Comparison of ENCODE assay signal across 9 cellular contexts in genomic region chr11:45663486-45664375, GRCh38. TPM values are rescaled to one million over a fixed set of nuclear protein-coding genes. Genes with fewer than 3 reads are reported as not detected.
DNase-seq lines count a peak whose midpoint lies in the region; ATAC-seq, FAIRE-seq and TF ChIP-seq lines count a peak whose summit lies in the region.
"Had no signal": no experiment of that assay in that cellular context is flagged by ENCODE, and none has a peak within 500 bp of the region (broad histone marks: within the 10 kb centered on the region; RNA-seq: fewer than 3 reads in every experiment).

No MANE protein-coding gene starts in this region.

- H3K9me3 ChIP-seq in heart right ventricle: no peaks in the 10 kb centered on the region
- H3K9me3 ChIP-seq in mesodermal cell (ENCODE audit: control insufficient read depth, low read length): no peaks in the 10 kb centered on the region
- no peaks in the 10 kb centered on the region for H3K9me3 ChIP-seq in aorta (ENCODE audit: control insufficient read depth, low read length)

- H3K36me3 ChIP-seq in heart right ventricle (no peaks in the 10 kb centered on the region), bronchial epithelial cell (ENCODE audit: control insufficient read depth, insufficient read depth, low read length) (no peaks in the 10 kb centered on the region), mesodermal cell (ENCODE audit: control insufficient read depth, insufficient read depth, low read length) (no peaks in the 10 kb centered on the region), aorta (ENCODE audit: control insufficient read depth in 1 of 2, insufficient read depth in 2 of 2, low read length in 1 of 2) (no peaks in the 10 kb centered on the region)

- no peak for TF ChIP-seq CTCF in heart right ventricle (IDR thresholded peaks at IDR 0.05)
- TF ChIP-seq CTCF in bronchial epithelial cell (IDR thresholded peaks at IDR 0.05; ENCODE audit: insufficient read depth, low read length, severe bottlenecking): no peak

- H3K27ac ChIP-seq in heart right ventricle (peak overlapping the region in 3 of 10 donors; percentile 22 to 82 (median 73)), mesodermal cell (ENCODE audit: low read depth, low read length, severe bottlenecking) (peak overlapping the region; percentile 60), aorta (ENCODE audit: low read depth in 1 of 2, low read length in 2 of 2) (no peak overlapping the region)

- H3K27me3 ChIP-seq in heart right ventricle: peaks cover 0 to 88% (median 17%) of the 10 kb centered on the region in 7 donors
- H3K27me3 ChIP-seq in bronchial epithelial cell (ENCODE audit: control insufficient read depth, insufficient read depth, low read length): peaks cover 39% of the 10 kb centered on the region
- H3K27me3 ChIP-seq in aorta (ENCODE audit: control insufficient read depth in 1 of 2, insufficient read depth in 2 of 2, low read length in 1 of 2): no peaks in the 10 kb centered on the region

- H3K4me3 ChIP-seq in heart right ventricle (peak overlapping the region; percentile 66 to 94 (median 72)), bronchial epithelial cell (ENCODE audit: low read depth, low read length) (peak overlapping the region; percentile 35), mesodermal cell (ENCODE audit: extremely low read depth, insufficient read depth, low read length, poor library complexity, severe bottlenecking) (peak overlapping the region; percentile 58), aorta (ENCODE audit: low read length in 2 of 2) (peak overlapping the region; percentile 88)

- H3K4me1 ChIP-seq in heart right ventricle: peaks cover 8 to 63% (median 49%) of the 10 kb centered on the region in 9 donors
- peaks cover 58% of the 10 kb centered on the region for H3K4me1 ChIP-seq in mesodermal cell (ENCODE audit: control insufficient read depth, insufficient read depth, low read length, poor library complexity, severe bottlenecking)
- H3K4me1 ChIP-seq in aorta (ENCODE audit: control insufficient read depth in 1 of 2, insufficient read depth in 2 of 2, low read length in 2 of 2): no peaks in the 10 kb centered on the region

- peak in 1 of 8 donors; percentile 27 for ATAC-seq in heart right ventricle
- ATAC-seq in left cardiac atrium: no peak
- no peak for ATAC-seq in aorta (ENCODE audit: low FRiP score)
- no peak for ATAC-seq in HG03432 (IDR thresholded peaks at IDR 0.05; ENCODE audit: unreplicated experiment)
- no peak for ATAC-seq in GM21529 (IDR thresholded peaks at IDR 0.05; ENCODE audit: unreplicated experiment)

- 57 to 70% methylated on average over 13 of the region's 13 CpGs for WGBS in heart right ventricle, 2 donors
- 20 to 28% methylated on average over 6 to 13 of the region's 13 CpGs for WGBS in mesodermal cell (ENCODE audit: insufficient coverage in 2 of 2), 2 experiments
- 52 to 53% methylated on average over 13 of the region's 13 CpGs for WGBS in aorta, 2 donors

- no peak for FAIRE-seq in bronchial epithelial cell (lab: Jason Lieb, UNC)

- intact Hi-C loops in heart right ventricle (cut with DNase I) (loop anchor here in 1 of 10 donors (10.0 kb wide), 1 partner anchor 289 kb away; no protein-coding TSS in a partner anchor), left cardiac atrium (cut with DNase I) (loop anchor here (2.0 to 5.0 kb wide), 2 partner anchors 107 to 109 kb away; no protein-coding TSS in a partner anchor), aorta (cut with DNase I) (loop anchor here in 1 of 2 donors (10.0 kb wide), 1 partner anchor 91 kb away; no protein-coding TSS in a partner anchor)

- DNase-seq in heart right ventricle (no peak), left cardiac atrium (no peak), bronchial epithelial cell (ENCODE audit: low read depth) (peak; percentile 44), aorta (peak in 1 of 2 donors; percentile 72), HPDE6-E6E7 (ENCODE audit: extremely low spot score) (no peak)
- DNase-seq: cortex of kidney had no signal

RNA-seq across cellular contexts. Expression of gene CHST1, which starts 1.7 kb away (rescaled TPM):
- total RNA-seq in heart right ventricle (1 to 10 TPM in 9 of 10 donors, under 1 TPM in 1; 0.53 to 7.7 (median 1.5) TPM), left cardiac atrium (1 to 10 TPM; 3.2 to 3.5 TPM), bronchial epithelial cell (0.26 and 2.4 TPM in 2 replicates), aorta (10 to 100 TPM; 11.0 to 15.2 TPM)
- polyA plus RNA-seq in heart right ventricle (1 to 10 TPM; 2.5 to 5.2 TPM), aorta (10 to 100 TPM in 1 of 2 donors, 1 to 10 TPM in 1; 6.0 to 31.0 TPM)
- polyA plus RNA-seq in mesodermal cell (2013, experiment 1 of 2): 15.9 TPM
- 11.8 TPM for polyA plus RNA-seq in mesodermal cell (2013, experiment 2 of 2)

Comparison
In these comparisons a context has a peak if more than half of its experiments do, and no peak if none do; other contexts are left out.
1. H3K4me3 ChIP-seq: peak in every context shown above with its lines; median percentile 88 in aorta; 72 in heart right ventricle; 58 in mesodermal cell; 35 in bronchial epithelial cell.